Comparison of ENCODE assay signal across 2 cellular contexts in genomic region chr21:45366476-45366875, GRCh38.
TF ChIP-seq lines count a peak whose summit lies in the region.

No MANE protein-coding gene starts in this region.

TF ChIP-seq in SK-N-SH, 30 proteins besides CTCF, POLR2A, EP300 and RAD21 (continued from another document):
- TF ChIP-seq RXRA (IDR thresholded peaks at IDR 0.05; ENCODE audit: borderline replicate concordance, low read depth) (no peak), TCF12 (IDR thresholded peaks at IDR 0.05) (no peak), FOSL2 (IDR thresholded peaks at IDR 0.05; ENCODE audit: borderline replicate concordance, low read depth) (no peak), NFIC (IDR thresholded peaks at IDR 0.05; ENCODE audit: borderline replicate concordance) (no peak), RCOR1 (IDR thresholded peaks at IDR 0.05; ENCODE audit: low read length) (no peak), MEF2A (IDR thresholded peaks at IDR 0.05; ENCODE audit: borderline replicate concordance, low read depth) (no peak), RFX5 (IDR thresholded peaks at IDR 0.05; ENCODE audit: low read length) (no peak), TAF1 (IDR thresholded peaks at IDR 0.05; ENCODE audit: borderline replicate concordance, low read depth, low read length) (no peak), MAX (IDR thresholded peaks at IDR 0.05; ENCODE audit: low read depth) (no peak), GABPA (IDR thresholded peaks at IDR 0.05; ENCODE audit: low read depth) (no peak), CHD2 (IDR thresholded peaks at IDR 0.05; ENCODE audit: low read length, partially characterized antibody) (no peak), NRF1 (IDR thresholded peaks at IDR 0.05; ENCODE audit: low read depth, low read length) (no peak)
- TF ChIP-seq, protein P1, sequence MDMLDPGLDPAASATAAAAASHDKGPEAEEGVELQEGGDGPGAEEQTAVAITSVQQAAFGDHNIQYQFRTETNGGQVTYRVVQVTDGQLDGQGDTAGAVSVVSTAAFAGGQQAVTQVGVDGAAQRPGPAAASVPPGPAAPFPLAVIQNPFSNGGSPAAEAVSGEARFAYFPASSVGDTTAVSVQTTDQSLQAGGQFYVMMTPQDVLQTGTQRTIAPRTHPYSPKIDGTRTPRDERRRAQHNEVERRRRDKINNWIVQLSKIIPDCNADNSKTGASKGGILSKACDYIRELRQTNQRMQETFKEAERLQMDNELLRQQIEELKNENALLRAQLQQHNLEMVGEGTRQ (IDR thresholded peaks at IDR 0.05; ENCODE audit: borderline replicate concordance, low read depth, low read length), result no peak
- TF ChIP-seq, protein P2, sequence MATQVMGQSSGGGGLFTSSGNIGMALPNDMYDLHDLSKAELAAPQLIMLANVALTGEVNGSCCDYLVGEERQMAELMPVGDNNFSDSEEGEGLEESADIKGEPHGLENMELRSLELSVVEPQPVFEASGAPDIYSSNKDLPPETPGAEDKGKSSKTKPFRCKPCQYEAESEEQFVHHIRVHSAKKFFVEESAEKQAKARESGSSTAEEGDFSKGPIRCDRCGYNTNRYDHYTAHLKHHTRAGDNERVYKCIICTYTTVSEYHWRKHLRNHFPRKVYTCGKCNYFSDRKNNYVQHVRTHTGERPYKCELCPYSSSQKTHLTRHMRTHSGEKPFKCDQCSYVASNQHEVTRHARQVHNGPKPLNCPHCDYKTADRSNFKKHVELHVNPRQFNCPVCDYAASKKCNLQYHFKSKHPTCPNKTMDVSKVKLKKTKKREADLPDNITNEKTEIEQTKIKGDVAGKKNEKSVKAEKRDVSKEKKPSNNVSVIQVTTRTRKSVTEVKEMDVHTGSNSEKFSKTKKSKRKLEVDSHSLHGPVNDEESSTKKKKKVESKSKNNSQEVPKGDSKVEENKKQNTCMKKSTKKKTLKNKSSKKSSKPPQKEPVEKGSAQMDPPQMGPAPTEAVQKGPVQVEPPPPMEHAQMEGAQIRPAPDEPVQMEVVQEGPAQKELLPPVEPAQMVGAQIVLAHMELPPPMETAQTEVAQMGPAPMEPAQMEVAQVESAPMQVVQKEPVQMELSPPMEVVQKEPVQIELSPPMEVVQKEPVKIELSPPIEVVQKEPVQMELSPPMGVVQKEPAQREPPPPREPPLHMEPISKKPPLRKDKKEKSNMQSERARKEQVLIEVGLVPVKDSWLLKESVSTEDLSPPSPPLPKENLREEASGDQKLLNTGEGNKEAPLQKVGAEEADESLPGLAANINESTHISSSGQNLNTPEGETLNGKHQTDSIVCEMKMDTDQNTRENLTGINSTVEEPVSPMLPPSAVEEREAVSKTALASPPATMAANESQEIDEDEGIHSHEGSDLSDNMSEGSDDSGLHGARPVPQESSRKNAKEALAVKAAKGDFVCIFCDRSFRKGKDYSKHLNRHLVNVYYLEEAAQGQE (IDR thresholded peaks at IDR 0.05; ENCODE audit: low read depth, low read length), result no peak

TF ChIP-seq in SK-N-SH treated with all-trans-retinoic acid at 6 μM for 48 hours, 23 proteins besides CTCF, POLR2A, EP300 and RAD21 (continued from another document):
- TF ChIP-seq PATZ1 (CRISPR knock-in tag; IDR thresholded peaks at IDR 0.05; ENCODE audit: borderline replicate concordance), result no peak
- no peak for TF ChIP-seq TSHZ2 (CRISPR knock-in tag; IDR thresholded peaks at IDR 0.05)
- no peak for TF ChIP-seq BACH2 (CRISPR knock-in tag; IDR thresholded peaks at IDR 0.05; ENCODE audit: borderline replicate concordance)
- no peak for TF ChIP-seq GLIS3 (CRISPR knock-in tag; IDR thresholded peaks at IDR 0.05)
- TF ChIP-seq SNAI2 (CRISPR knock-in tag; IDR thresholded peaks at IDR 0.05), result no peak
- TF ChIP-seq, protein P3, sequence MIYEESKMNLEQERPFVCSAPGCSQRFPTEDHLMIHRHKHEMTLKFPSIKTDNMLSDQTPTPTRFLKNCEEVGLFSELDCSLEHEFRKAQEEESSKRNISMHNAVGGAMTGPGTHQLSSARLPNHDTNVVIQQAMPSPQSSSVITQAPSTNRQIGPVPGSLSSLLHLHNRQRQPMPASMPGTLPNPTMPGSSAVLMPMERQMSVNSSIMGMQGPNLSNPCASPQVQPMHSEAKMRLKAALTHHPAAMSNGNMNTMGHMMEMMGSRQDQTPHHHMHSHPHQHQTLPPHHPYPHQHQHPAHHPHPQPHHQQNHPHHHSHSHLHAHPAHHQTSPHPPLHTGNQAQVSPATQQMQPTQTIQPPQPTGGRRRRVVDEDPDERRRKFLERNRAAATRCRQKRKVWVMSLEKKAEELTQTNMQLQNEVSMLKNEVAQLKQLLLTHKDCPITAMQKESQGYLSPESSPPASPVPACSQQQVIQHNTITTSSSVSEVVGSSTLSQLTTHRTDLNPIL (CRISPR knock-in tag; IDR thresholded peaks at IDR 0.05; ENCODE audit: low read depth), result no peak
- TF ChIP-seq ZNF565 (CRISPR knock-in tag; conservative IDR thresholded peaks at IDR 0.05; ENCODE audit: low read depth), result no peak
- TF ChIP-seq ZNF8 (CRISPR knock-in tag; IDR thresholded peaks at IDR 0.05), result no peak
- TF ChIP-seq CSRNP3 (CRISPR knock-in tag; IDR thresholded peaks at IDR 0.05), result no peak
